In genomic region chr9:136847827-136848392, GRCh38 we compare ENCODE assay signal across 8 cellular contexts. TPM values are rescaled to one million over a fixed set of nuclear protein-coding genes. Genes with fewer than 3 reads are reported as not detected.
DNase-seq lines count a peak whose midpoint lies in the region; ATAC-seq, FAIRE-seq and TF ChIP-seq lines count a peak whose summit lies in the region.

No MANE protein-coding gene starts in this region.

- intact Hi-C loops in Panc1 (cut with micrococcal nuclease; ENCODE audit: unreplicated experiment), result no loop called here
- intact Hi-C loops in activated T-helper 1 cell treated with anti-CD3 and anti-CD28 coated beads, Interleukin-12 subunit alpha, Interleukin-12 subunit beta, Interleukin-2, Interleukin-4 antibody, amounts not matched to agents 30 ng/mL and 10 ng/mL and 1 ng/mL, durations not matched to agents 14 hours and 24 hours and 36 hours (cut with micrococcal nuclease), result loop anchor here (1.0 to 5.0 kb wide), 5 partner anchors 57 to 375 kb away; partner anchors contain the start of genes NPDC1, RNF208, SEC16A and TMEM141

- no peaks in the 10 kb centered on the region for H3K36me3 ChIP-seq in Panc1 (ENCODE audit: control insufficient read depth, insufficient read depth, low read length)
- peaks cover 12% of the 10 kb centered on the region for H3K36me3 ChIP-seq in fibroblast of lung (ENCODE audit: control insufficient read depth, insufficient read depth, low read length)
- H3K36me3 ChIP-seq in neuron (ENCODE audit: insufficient read depth, low read length), result peaks cover 12% of the 10 kb centered on the region

- H3K27ac ChIP-seq in Panc1 (ENCODE audit: low read length), result peak overlapping the region; percentile 83
- no peak overlapping the region for H3K27ac ChIP-seq in fibroblast of lung (ENCODE audit: insufficient read depth, low read length)
- H3K27ac ChIP-seq in temporal lobe (ENCODE audit: low read depth, low read length), result peak overlapping the region; percentile 76

- H3K4me1 ChIP-seq in Panc1 (ENCODE audit: control insufficient read depth, insufficient read depth, low read length) (peaks cover 15% of the 10 kb centered on the region), fibroblast of lung (ENCODE audit: control insufficient read depth, extremely low read depth, insufficient read depth, low read length) (peaks cover 5% of the 10 kb centered on the region), neuron (ENCODE audit: insufficient read depth, low read length) (peaks cover 22% of the 10 kb centered on the region)

- no peaks in the 10 kb centered on the region for H4K20me1 ChIP-seq in fibroblast of lung (ENCODE audit: control insufficient read depth, extremely low read depth, insufficient read depth, low read length)

- peak; percentile 59 for ATAC-seq in Panc1
- ATAC-seq in GM21717 (IDR thresholded peaks at IDR 0.05; ENCODE audit: unreplicated experiment), result no peak

- peak; percentile 85 for FAIRE-seq in HTR-8/SVneo (lab: Jason Lieb, UNC)

- H3K27me3 ChIP-seq in Panc1 (ENCODE audit: control insufficient read depth, insufficient read depth, low read length) (no peaks in the 10 kb centered on the region), fibroblast of lung (ENCODE audit: control insufficient read depth, insufficient read depth, low read length) (peaks cover 24% of the 10 kb centered on the region), neuron (ENCODE audit: insufficient read depth, low read length) (no peaks in the 10 kb centered on the region)

- no peaks in the 10 kb centered on the region for H3K9me3 Mint-ChIP-seq in activated T-helper 1 cell treated with anti-CD3 and anti-CD28 coated beads, Interleukin-12 subunit alpha, Interleukin-12 subunit beta, Interleukin-2, Interleukin-4 antibody, amounts not matched to agents 30 ng/mL and 10 ng/mL and 1 ng/mL, durations not matched to agents 14 hours and 24 hours and 36 hours

- H3K4me3 Mint-ChIP-seq in activated T-helper 1 cell treated with anti-CD3 and anti-CD28 coated beads, Interleukin-12 subunit alpha, Interleukin-12 subunit beta, Interleukin-2, Interleukin-4 antibody, amounts not matched to agents 30 ng/mL and 10 ng/mL and 1 ng/mL, durations not matched to agents 14 hours and 24 hours and 36 hours, result peak overlapping the region; percentile 94

- no TSS peak for BruUV-seq in Panc1 (replicated peaks; lab: Mats Ljungman, UMichigan)

- H3K4me2 ChIP-seq in fibroblast of lung (ENCODE audit: extremely low read depth, insufficient read depth, low read length), result peak overlapping the region; percentile 97

- H3K9ac ChIP-seq in fibroblast of lung (ENCODE audit: insufficient read depth, low read length), result peak overlapping the region; percentile 63

- CTCF ChIA-PET in Panc1 (lab: Charles Lee), result no interaction called here

- H3K4me1 Mint-ChIP-seq in activated T-helper 1 cell treated with anti-CD3 and anti-CD28 coated beads, Interleukin-12 subunit alpha, Interleukin-12 subunit beta, Interleukin-2, Interleukin-4 antibody, amounts not matched to agents 30 ng/mL and 10 ng/mL and 1 ng/mL, durations not matched to agents 14 hours and 24 hours and 36 hours (ENCODE audit: low read depth), result no peaks in the 10 kb centered on the region

- H3K27ac Mint-ChIP-seq in activated T-helper 1 cell treated with anti-CD3 and anti-CD28 coated beads, Interleukin-12 subunit alpha, Interleukin-12 subunit beta, Interleukin-2, Interleukin-4 antibody, amounts not matched to agents 30 ng/mL and 10 ng/mL and 1 ng/mL, durations not matched to agents 14 hours and 24 hours and 36 hours, result peak overlapping the region; percentile 90

- in situ Hi-C loops in Panc1 (cut with HindIII; ENCODE audit: low pct_unique_long_range_greater_than_20kb, low sequenced_read_pairs), result no loop called here

- no peaks in the 10 kb centered on the region for H3K79me2 ChIP-seq in fibroblast of lung (ENCODE audit: control insufficient read depth, insufficient read depth, low read length)

- no peaks in the 10 kb centered on the region for H3K9me3 ChIP-seq in Panc1 (ENCODE audit: control insufficient read depth, insufficient read depth, low read depth, low read length)
- no peaks in the 10 kb centered on the region for H3K9me3 ChIP-seq in fibroblast of lung (ENCODE audit: control insufficient read depth, insufficient read depth, low read depth, low read length)
- no peaks in the 10 kb centered on the region for H3K9me3 ChIP-seq in neuron (ENCODE audit: low read length)

- H3K4me3 ChIP-seq in Panc1 (ENCODE audit: low read depth in 2 of 2, low read length in 2 of 2) (peak overlapping the region; percentile 69 to 83), fibroblast of lung (replicated peaks in 1 of 4; ENCODE audit: control extremely low read depth in 1 of 4, insufficient read depth in 1 of 4, low read depth in 3 of 4, low read length in 4 of 4) (peak overlapping the region; percentile 77 to 91 (median 82)), neuron (ENCODE audit: low read length) (peak overlapping the region; percentile 81)

- H2AFZ ChIP-seq in fibroblast of lung (ENCODE audit: low read length) (no peak overlapping the region), neuron (ENCODE audit: low read depth, low read length) (no peak overlapping the region)

- H3K27me3 Mint-ChIP-seq in activated T-helper 1 cell treated with anti-CD3 and anti-CD28 coated beads, Interleukin-12 subunit alpha, Interleukin-12 subunit beta, Interleukin-2, Interleukin-4 antibody, amounts not matched to agents 30 ng/mL and 10 ng/mL and 1 ng/mL, durations not matched to agents 14 hours and 24 hours and 36 hours (ENCODE audit: insufficient read depth), result peaks cover 6% of the 10 kb centered on the region

- H3K36me3 Mint-ChIP-seq in activated T-helper 1 cell treated with anti-CD3 and anti-CD28 coated beads, Interleukin-12 subunit alpha, Interleukin-12 subunit beta, Interleukin-2, Interleukin-4 antibody, amounts not matched to agents 30 ng/mL and 10 ng/mL and 1 ng/mL, durations not matched to agents 14 hours and 24 hours and 36 hours (ENCODE audit: low read depth), result peaks cover 7% of the 10 kb centered on the region

- DNase-seq in DMS153 treated with DMSO at 0.1 percent for 48 hours (lab: John Stamatoyannopoulos, UW; ENCODE audit: unreplicated experiment), result peak; percentile 42
- DNase-seq in HTR-8/SVneo (ENCODE audit: insufficient read length, low spot score), result peak; percentile 64
- no peak for DNase-seq in Panc1 (ENCODE audit: low read depth, low spot score)
- DNase-seq in activated T-helper 1 cell treated with anti-CD3 and anti-CD28 coated beads, Interleukin-12 subunit alpha, Interleukin-12 subunit beta, Interleukin-2, Interleukin-4 antibody, amounts not matched to agents 30 ng/mL and 10 ng/mL and 1 ng/mL, durations not matched to agents 14 hours and 24 hours and 36 hours (ENCODE audit: low spot score), result peak; percentile 81
- DNase-seq in fibroblast of lung (ENCODE audit: low read depth in 2 of 2), result peak; percentile 79 to 86

- POLR2A ChIA-PET in Panc1 (lab: Charles Lee), result interaction anchor here (0.6 kb wide), 1 partner anchor 234 kb away, joined by 10 read pairs; no protein-coding TSS in a partner anchor

- TF ChIP-seq CTCF in Panc1 (IDR thresholded peaks at IDR 0.05) (no peak), fibroblast of lung (conservative IDR thresholded peaks at IDR 0.05 in 1 of 2, IDR thresholded peaks at IDR 0.05 in 1 of 2; ENCODE audit: low read depth in 1 of 2, low read length in 2 of 2) (no peak)

RNA-seq across cellular contexts. Expression of gene PHPT1, which starts 1.3 kb away (rescaled TPM):
- total RNA-seq in Panc1 (2021; ENCODE audit: unreplicated experiment) (204 TPM), fibroblast of lung (175 and 190 TPM in 2 replicates), temporal lobe (45.7 TPM)
- polyA plus RNA-seq in Panc1 (2012; ENCODE audit: insufficient read length), result 307 TPM
- total RNA-seq in activated T-helper 1 cell treated with anti-CD3 and anti-CD28 coated beads, Interleukin-12 subunit alpha, Interleukin-12 subunit beta, Interleukin-2, Interleukin-4 antibody, amounts not matched to agents 30 ng/mL and 10 ng/mL and 1 ng/mL, durations not matched to agents 14 hours and 24 hours and 36 hours, result 134 and 139 TPM in 2 replicates
- 99.6 and 108 TPM in 2 replicates for polyA plus RNA-seq in fibroblast of lung
- polyA plus RNA-seq in fibroblast of lung (2012), result 153 TPM in 2 replicates
- polyA minus RNA-seq in fibroblast of lung (ENCODE audit: low replicate concordance), result 26.7 and 34.5 TPM in 2 replicates

RNA-seq across cellular contexts. Expression of gene MAMDC4, which starts 4.2 kb away (rescaled TPM):
- total RNA-seq in Panc1 (2021; ENCODE audit: unreplicated experiment), result 6.3 TPM
- 7.1 TPM for polyA plus RNA-seq in Panc1 (2012; ENCODE audit: insufficient read length)
- total RNA-seq in activated T-helper 1 cell treated with anti-CD3 and anti-CD28 coated beads, Interleukin-12 subunit alpha, Interleukin-12 subunit beta, Interleukin-2, Interleukin-4 antibody, amounts not matched to agents 30 ng/mL and 10 ng/mL and 1 ng/mL, durations not matched to agents 14 hours and 24 hours and 36 hours, result 18.2 and 23.6 TPM in 2 replicates
- total RNA-seq in fibroblast of lung, result 3.3 and 4.6 TPM in 2 replicates
- 0.30 and 0.37 TPM in 2 replicates for polyA plus RNA-seq in fibroblast of lung
- polyA plus RNA-seq in fibroblast of lung (2012), result 0.60 and 0.91 TPM in 2 replicates
- 1.1 TPM in 1 of 2 replicates, not detected in the other for polyA minus RNA-seq in fibroblast of lung (ENCODE audit: low replicate concordance)
- 7.1 TPM for total RNA-seq in temporal lobe

RNA-seq across cellular contexts. Expression of gene AJM1, which starts 5.6 kb away (rescaled TPM):
- total RNA-seq in Panc1 (2021; ENCODE audit: unreplicated experiment) (7.2 TPM), fibroblast of lung (1.7 and 1.8 TPM in 2 replicates), temporal lobe (2.5 TPM)
- 11.9 TPM for polyA plus RNA-seq in Panc1 (2012; ENCODE audit: insufficient read length)
- total RNA-seq in activated T-helper 1 cell treated with anti-CD3 and anti-CD28 coated beads, Interleukin-12 subunit alpha, Interleukin-12 subunit beta, Interleukin-2, Interleukin-4 antibody, amounts not matched to agents 30 ng/mL and 10 ng/mL and 1 ng/mL, durations not matched to agents 14 hours and 24 hours and 36 hours, result 5.1 and 5.8 TPM in 2 replicates
- 0.15 and 0.19 TPM in 2 replicates for polyA plus RNA-seq in fibroblast of lung
- polyA plus RNA-seq in fibroblast of lung (2012), result 1.4 and 1.5 TPM in 2 replicates
- 0.07 and 0.20 TPM in 2 replicates for polyA minus RNA-seq in fibroblast of lung (ENCODE audit: low replicate concordance)

RNA-seq across cellular contexts. Expression of gene EDF1, which starts 18.2 kb away (rescaled TPM):
- 270 TPM for total RNA-seq in Panc1 (2021; ENCODE audit: unreplicated experiment)
- 595 TPM for polyA plus RNA-seq in Panc1 (2012; ENCODE audit: insufficient read length)
- total RNA-seq in activated T-helper 1 cell treated with anti-CD3 and anti-CD28 coated beads, Interleukin-12 subunit alpha, Interleukin-12 subunit beta, Interleukin-2, Interleukin-4 antibody, amounts not matched to agents 30 ng/mL and 10 ng/mL and 1 ng/mL, durations not matched to agents 14 hours and 24 hours and 36 hours, result 410 and 418 TPM in 2 replicates
- 279 and 317 TPM in 2 replicates for total RNA-seq in fibroblast of lung
- 309 and 387 TPM in 2 replicates for polyA plus RNA-seq in fibroblast of lung
- 523 and 567 TPM in 2 replicates for polyA plus RNA-seq in fibroblast of lung (2012)
- 46.4 and 81.8 TPM in 2 replicates for polyA minus RNA-seq in fibroblast of lung (ENCODE audit: low replicate concordance)
- total RNA-seq in temporal lobe, result 116 TPM

RNA-seq across cellular contexts. Expression of gene TRAF2, which starts 38.4 kb away (rescaled TPM):
- total RNA-seq in Panc1 (2021; ENCODE audit: unreplicated experiment) (48.7 TPM), fibroblast of lung (8.0 and 8.4 TPM in 2 replicates), temporal lobe (7.1 TPM)
- 43.7 TPM for polyA plus RNA-seq in Panc1 (2012; ENCODE audit: insufficient read length)
- 67.4 and 76.3 TPM in 2 replicates for total RNA-seq in activated T-helper 1 cell treated with anti-CD3 and anti-CD28 coated beads, Interleukin-12 subunit alpha, Interleukin-12 subunit beta, Interleukin-2, Interleukin-4 antibody, amounts not matched to agents 30 ng/mL and 10 ng/mL and 1 ng/mL, durations not matched to agents 14 hours and 24 hours and 36 hours
- polyA plus RNA-seq in fibroblast of lung, result 3.7 and 4.3 TPM in 2 replicates
- 5.2 and 7.6 TPM in 2 replicates for polyA plus RNA-seq in fibroblast of lung (2012)
- polyA minus RNA-seq in fibroblast of lung (ENCODE audit: low replicate concordance), result 11.0 and 17.7 TPM in 2 replicates
